ENCODE assay signal across 1 cellular context in the genomic region with DNA sequence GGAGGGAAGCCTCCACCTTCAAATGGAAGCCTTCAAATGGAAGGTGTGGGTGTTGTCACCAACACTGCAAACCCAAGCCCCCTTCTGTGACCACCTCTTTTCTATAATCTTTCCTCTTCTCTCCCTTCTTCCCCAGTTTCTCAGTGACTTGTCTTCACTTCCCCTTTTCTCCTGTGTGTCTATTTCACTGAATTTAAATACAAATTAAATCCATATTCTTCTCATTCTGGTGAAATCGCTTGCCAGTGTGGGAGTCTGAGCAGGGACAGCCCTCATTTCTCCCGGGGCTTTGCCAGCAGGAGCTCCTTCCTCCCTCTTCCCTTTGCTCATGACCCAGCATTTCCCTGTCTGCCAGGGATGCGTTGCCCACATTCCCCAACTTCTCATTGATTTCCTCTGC.
TF ChIP-seq lines count a peak whose summit lies in the region.

No MANE protein-coding gene starts in this region.

TF ChIP-seq in K562, 482 proteins besides CTCF, POLR2A, EP300 and RAD21 (continued from another document):
- no peak for TF ChIP-seq ZBTB12 (CRISPR knock-in tag; IDR thresholded peaks at IDR 0.05)
- no peak for TF ChIP-seq ZNF174 (CRISPR knock-in tag; IDR thresholded peaks at IDR 0.05)
- TF ChIP-seq CHAMP1 (IDR thresholded peaks at IDR 0.05): no peak
- no peak for TF ChIP-seq ETV1 (tag; conservative IDR thresholded peaks at IDR 0.05; ENCODE audit: low read depth)
- no peak for TF ChIP-seq ZNF165 (CRISPR knock-in tag; IDR thresholded peaks at IDR 0.05; ENCODE audit: borderline replicate concordance)
- TF ChIP-seq SRSF9 (IDR thresholded peaks at IDR 0.05; ENCODE audit: borderline replicate concordance, low read depth, low read length): no peak
- no peak for TF ChIP-seq NCOA1 (IDR thresholded peaks at IDR 0.05; ENCODE audit: low read depth)
